In the genomic region with DNA sequence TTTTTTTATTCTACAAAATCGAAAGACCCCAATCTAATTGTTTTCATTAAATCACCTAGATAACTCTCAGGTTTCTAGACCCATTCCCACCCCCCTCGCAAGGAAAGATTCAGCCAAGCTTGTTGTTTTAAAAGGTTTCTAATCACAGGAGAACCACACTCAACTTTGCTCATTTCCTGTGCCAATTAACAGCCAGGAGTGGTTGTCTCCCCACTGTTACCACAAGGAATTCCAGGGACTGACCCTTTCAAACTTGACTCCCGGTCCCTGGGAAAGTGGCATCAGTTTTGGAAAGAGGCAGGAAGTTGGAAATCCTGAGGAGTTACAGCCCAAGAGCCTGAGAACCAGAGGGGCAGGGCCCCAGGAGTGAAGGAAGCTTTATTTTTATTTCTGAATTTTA, we compare ENCODE assay signal across 12 cellular contexts.
DNase-seq lines count a peak whose midpoint lies in the region; ATAC-seq, FAIRE-seq and TF ChIP-seq lines count a peak whose summit lies in the region.
"Had no signal": no experiment of that assay in that cellular context is flagged by ENCODE, and none has a peak within 500 bp of the region (broad histone marks: within the 10 kb centered on the region; RNA-seq: fewer than 3 reads in every experiment).

No MANE protein-coding gene starts in this region.

- H3K36me3 ChIP-seq in IMR-90 (ENCODE audit: control insufficient read depth, insufficient read depth, low read length) (no peaks in the 10 kb centered on the region), bronchial epithelial cell (ENCODE audit: control insufficient read depth, insufficient read depth, low read length) (no peaks in the 10 kb centered on the region)
- H3K36me3 ChIP-seq: BLaER1 had no signal

- H4K5ac ChIP-seq in IMR-90 (ENCODE audit: low read depth, low read length), result peak overlapping the region; percentile 86

- TF ChIP-seq POLR2A in IMR-90 (IDR thresholded peaks at IDR 0.05; ENCODE audit: low read depth, low read length), result no peak
- TF ChIP-seq POLR2A in GM18505 (IDR thresholded peaks at IDR 0.05; ENCODE audit: borderline replicate concordance, extremely low read depth, insufficient read depth, insufficient read length), result no peak

- peaks cover 5% of the 10 kb centered on the region for H3K4me1 ChIP-seq in IMR-90 (ENCODE audit: control insufficient read depth, insufficient read depth, low read length)
- H3K4me1 ChIP-seq: BLaER1 had no signal

- no peak overlapping the region for H2AK9ac ChIP-seq in IMR-90 (replicated peaks; ENCODE audit: low read depth, low read length, poor library complexity)

- TF ChIP-seq CTCF in IMR-90 (conservative IDR thresholded peaks at IDR 0.05; ENCODE audit: low read depth, low read length) (no peak), bronchial epithelial cell (IDR thresholded peaks at IDR 0.05; ENCODE audit: insufficient read depth, low read length, severe bottlenecking) (no peak)

- no TSS peak for BruUV-seq in IMR-90 (replicated peaks; lab: Mats Ljungman, UMichigan)

- in situ Hi-C loops in IMR-90 (cut with MboI; ENCODE audit: low sequenced_read_pairs), result no loop called here

- H3K4me2 ChIP-seq in IMR-90 (ENCODE audit: low read depth, low read length), result peak overlapping the region; percentile 20
- H3K4me2 ChIP-seq: BLaER1 had no signal

- H2AFZ ChIP-seq in IMR-90 (replicated peaks; ENCODE audit: low read length, poor library complexity), result peak overlapping the region; percentile 77

- peak overlapping the region; percentile 39; the same call in 1 of the 2 replicates for H3K27ac ChIP-seq in IMR-90 (ENCODE audit: insufficient read depth, low read length)
- H3K27ac ChIP-seq: BLaER1, body of pancreas had no signal

- H4K8ac ChIP-seq in IMR-90 (ENCODE audit: low read depth in 2 of 2, low read length in 2 of 2), result peak overlapping the region in 1 of 2 experiments; percentile 53; a peak in 2 of 4 replicates

- dilution Hi-C loops in IMR-90 (cut with HindIII; ENCODE audit: low sequenced_read_pairs, unreplicated experiment), result no loop called here

- H3K4ac ChIP-seq in IMR-90 (ENCODE audit: low read depth, low read length), result peak overlapping the region; percentile 8; the same call in 1 of the 2 replicates

- peak overlapping the region; percentile 54; the same call in 1 of the 2 replicates for H2BK20ac ChIP-seq in IMR-90 (ENCODE audit: low read depth, low read length)

- no peaks in the 10 kb centered on the region for H3K9me3 ChIP-seq in IMR-90 (ENCODE audit: control insufficient read depth, insufficient read depth, low read length)
- H3K9me3 ChIP-seq: BLaER1, body of pancreas had no signal

- H2BK5ac ChIP-seq in IMR-90 (ENCODE audit: low read depth, low read length, poor library complexity, severe bottlenecking), result no peak overlapping the region

- POLR2A ChIA-PET in IMR-90 (lab: Charles Lee; ENCODE audit: unreplicated experiment), result no interaction called here

- intact Hi-C loops in IMR-90 (cut with micrococcal nuclease), result no loop called here

- H2BK120ac ChIP-seq in IMR-90 (ENCODE audit: low read depth, low read length), result peak overlapping the region; percentile 75

- no peak overlapping the region for H3K56ac ChIP-seq in IMR-90 (ENCODE audit: extremely low read depth, insufficient read depth, low read length)

- H4K91ac ChIP-seq in IMR-90 (ENCODE audit: insufficient read depth, low read depth, low read length), result peak overlapping the region; percentile 75

- H2AK5ac ChIP-seq in IMR-90 (ENCODE audit: low read depth, low read length), result no peak overlapping the region

- no peak overlapping the region for H3K9ac ChIP-seq in IMR-90 (ENCODE audit: low read depth, low read length)
- H3K9ac ChIP-seq: BLaER1 had no signal

- H2BK15ac ChIP-seq in IMR-90 (ENCODE audit: low read depth, low read length), result 0 out of 3 replicates have a peak overlapping the region, but pooled peaks have one; percentile 45

- peak overlapping the region; percentile 55 for H3K18ac ChIP-seq in IMR-90 (ENCODE audit: low read depth, low read length)

- H3K79me1 ChIP-seq in IMR-90 (ENCODE audit: low read depth in 1 of 2, low read length in 2 of 2), result no peaks in the 10 kb centered on the region

- no peak overlapping the region for H3K23ac ChIP-seq in IMR-90 (ENCODE audit: low read depth, low read length)

- H3K4me3 ChIP-seq in IMR-90 (ENCODE audit: insufficient read depth, low read depth, low read length) (no peak overlapping the region), bronchial epithelial cell (ENCODE audit: low read depth, low read length) (no peak overlapping the region)
- H3K4me3 ChIP-seq: BLaER1, body of pancreas had no signal

- CTCF ChIA-PET in IMR-90 (lab: Yijun Ruan, JAX), result interaction anchor here (0.8 to 1.2 kb wide), 2 partner anchors 11 to 18 kb away, joined by 3 to 4 read pairs; no protein-coding TSS in a partner anchor

- no peaks in the 10 kb centered on the region for H3K27me3 ChIP-seq in IMR-90 (ENCODE audit: control insufficient read depth, insufficient read depth, low read length)
- H3K27me3 ChIP-seq in bronchial epithelial cell (ENCODE audit: control insufficient read depth, insufficient read depth, low read length), result no peaks in the 10 kb centered on the region
- H3K27me3 ChIP-seq: BLaER1, body of pancreas had no signal

- H4K20me1 ChIP-seq in IMR-90 (ENCODE audit: insufficient read depth, low read length), result no peaks in the 10 kb centered on the region
- H4K20me1 ChIP-seq: BLaER1 had no signal

- no peak for TF ChIP-seq RAD21 in IMR-90 (IDR thresholded peaks at IDR 0.05; ENCODE audit: low read length)

- 0 out of 2 replicates have a peak overlapping the region, but pooled peaks have one; percentile 1 for H3K14ac ChIP-seq in IMR-90 (replicated peaks; ENCODE audit: low read depth, low read length)

- peak; percentile 39 for DNase-seq in AG08395 (ENCODE audit: low spot score)
- DNase-seq in IMR-90, result peak; percentile 79
- peak; percentile 42 for DNase-seq in bronchial epithelial cell (ENCODE audit: low read depth)
- DNase-seq in left kidney (ENCODE audit: low read depth, low spot score), result peak; percentile 79
- DNase-seq in NCI-H2227 treated with DMSO at 0.1 percent for 48 hours (lab: John Stamatoyannopoulos, UW), result no peak
- DNase-seq in T-helper 2 cell, result no peak
- DNase-seq in NCI-H2196 (lab: John Stamatoyannopoulos, UW; ENCODE audit: unreplicated experiment), result no peak
- DNase-seq: body of pancreas, T-cell had no signal

- no peak for FAIRE-seq in bronchial epithelial cell (lab: Jason Lieb, UNC)
- FAIRE-seq: frontal cortex had no signal

- WGBS in IMR-90 (ENCODE audit: extremely low coverage in 2 of 2, insufficient read length in 1 of 2), 2 experiments, result no CpG with 5 or more reads among the region's 3 CpGs

- H3K9me1 ChIP-seq in IMR-90 (ENCODE audit: insufficient read depth, low read length), result no peaks in the 10 kb centered on the region

- ATAC-seq in IMR-90 (ENCODE audit: low read depth) (peak; percentile 57), GM18505 (IDR thresholded peaks at IDR 0.05; ENCODE audit: unreplicated experiment) (no peak)
- ATAC-seq: body of pancreas, T-cell had no signal

TF ChIP-seq in IMR-90, 13 proteins besides CTCF, POLR2A, EP300 and RAD21:
- no peak for TF ChIP-seq MXI1 (IDR thresholded peaks at IDR 0.05; ENCODE audit: borderline replicate concordance, low read depth, low read length)
- no peak for TF ChIP-seq USF2 (IDR thresholded peaks at IDR 0.05; ENCODE audit: low read depth, low read length)
- TF ChIP-seq RCOR1 (IDR thresholded peaks at IDR 0.05; ENCODE audit: insufficient replicate concordance, low read length), result no peak
- no peak for TF ChIP-seq RFX5 (IDR thresholded peaks at IDR 0.05; ENCODE audit: low read depth, low read length)
TF ChIP-seq in IMR-90: peak in this region for 0.

Comparison
In these comparisons a context has a peak if more than half of its experiments do, and no peak if none do; other contexts are left out.
1. DNase-seq: peak in AG08395 (single experiment), IMR-90 (single experiment), bronchial epithelial cell (single experiment) and left kidney (single experiment); none in NCI-H2227 treated with DMSO at 0.1 percent for 48 hours (single experiment), T-helper 2 cell (0 of 5) and NCI-H2196 (single experiment).